ENCODE assay signal across 20 cellular contexts in the genomic region with DNA sequence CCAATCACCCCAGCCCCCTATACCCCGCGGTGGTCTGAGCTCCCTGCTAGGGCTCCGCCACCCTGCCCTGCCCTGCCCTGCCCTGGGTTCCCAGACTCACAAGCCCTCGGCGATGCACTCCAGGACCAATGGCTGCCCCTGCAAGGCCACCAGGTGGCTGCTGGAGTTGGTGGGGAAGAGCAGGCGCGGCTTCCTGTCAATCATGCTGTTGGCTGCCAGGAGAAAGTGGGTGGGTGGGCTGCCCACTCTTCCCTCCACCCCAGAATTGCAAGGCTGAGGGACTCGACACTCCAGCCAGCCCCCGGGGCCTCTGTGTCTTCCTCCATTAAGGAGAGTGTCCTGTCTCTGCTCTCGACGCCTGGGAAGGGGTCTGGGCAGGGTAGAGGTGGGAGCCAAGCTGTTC. TPM values are rescaled to one million over a fixed set of nuclear protein-coding genes. Genes with fewer than 3 reads are reported as not detected.
DNase-seq lines count a peak whose midpoint lies in the region; ATAC-seq and TF ChIP-seq lines count a peak whose summit lies in the region.
"Had no signal": no experiment of that assay in that cellular context is flagged by ENCODE, and none has a peak within 500 bp of the region (broad histone marks: within the 10 kb centered on the region; RNA-seq: fewer than 3 reads in every experiment).

No MANE protein-coding gene starts in this region.

- intact Hi-C loops in cardiac septum (cut with DNase I) (no loop called here), Right ventricle myocardium superior (cut with DNase I) (no loop called here), spleen (cut with DNase I; ENCODE audit: low total_unique reads) (no loop called here), PC-9 (cut with micrococcal nuclease; ENCODE audit: unreplicated experiment) (no loop called here)

- no peaks in the 10 kb centered on the region for H3K9me3 ChIP-seq in spleen
- no peaks in the 10 kb centered on the region for H3K9me3 ChIP-seq in PC-9 (ENCODE audit: insufficient read depth, low read depth)

- H3K9me2 ChIP-seq in PC-9 (ENCODE audit: insufficient read depth), result no peaks in the 10 kb centered on the region

- WGBS in spleen, 5 donors, result 63 to 86% (median 81%) methylated on average over 5 to 11 of the region's 11 CpGs

- H3F3A ChIP-seq in PC-9 (ENCODE audit: insufficient read depth, low read depth), result no peaks in the 10 kb centered on the region

- POLR2A ChIA-PET in PC-9 (lab: Charles Lee; ENCODE audit: unreplicated experiment), result no interaction called here

- no peaks in the 10 kb centered on the region for H3K4me1 ChIP-seq in spleen
- no peaks in the 10 kb centered on the region for H3K4me1 ChIP-seq in PC-9 (replicated peaks; ENCODE audit: insufficient read depth)

- H3K4me2 ChIP-seq in PC-9, result no peak overlapping the region

- BruUV-seq in PC-9 (replicated peaks; lab: Mats Ljungman, UMichigan), result no TSS peak

- H2AFZ ChIP-seq in PC-9, result no peak overlapping the region

- CTCF ChIA-PET in PC-9 (lab: Charles Lee), result no interaction called here

- H3K27me3 Mint-ChIP-seq in chondrocyte (ENCODE audit: low read depth), result no peaks in the 10 kb centered on the region

- no peak for TF ChIP-seq POLR2A in spleen (IDR thresholded peaks at IDR 0.05)

- H3K4me1 Mint-ChIP-seq in chondrocyte (ENCODE audit: low read depth), result no peaks in the 10 kb centered on the region

- no peaks in the 10 kb centered on the region for H3K79me2 ChIP-seq in PC-9 (ENCODE audit: low read depth)

- no peak overlapping the region for H3K27ac Mint-ChIP-seq in chondrocyte (ENCODE audit: unreplicated experiment)
- H3K27ac Mint-ChIP-seq: B cell; CD4-positive, alpha-beta memory T cell had no signal

- ATAC-seq in Right ventricle myocardium superior (ENCODE audit: poor library complexity), result no peak

- peaks cover 0 to 32% (median 6%) of the 10 kb centered on the region in 7 donors for H3K27me3 ChIP-seq in spleen (replicated peaks in 1 of 7)
- no peaks in the 10 kb centered on the region for H3K27me3 ChIP-seq in PC-9 (ENCODE audit: insufficient read depth, low read depth)

- H3K4me3 Mint-ChIP-seq in chondrocyte (ENCODE audit: unreplicated experiment), result no peak overlapping the region
- H3K4me3 Mint-ChIP-seq: B cell; CD4-positive, alpha-beta memory T cell had no signal

- H3K9me3 Mint-ChIP-seq in chondrocyte (ENCODE audit: low read depth), result no peaks in the 10 kb centered on the region
- H3K9me3 Mint-ChIP-seq: CD4-positive, alpha-beta memory T cell had no signal

- in situ Hi-C loops in GM13977 (cut with MboI; ENCODE audit: low pct_unique_long_range_greater_than_20kb, low sequenced_read_pairs, unreplicated experiment), result no loop called here

- H3K4me3 ChIP-seq in spleen, result no peak overlapping the region
- no peak overlapping the region for H3K4me3 ChIP-seq in PC-9

- DNase-seq in cardiac septum (ENCODE audit: low spot score) (peak; percentile 63), Right ventricle myocardium superior (no peak), GM13977 (ENCODE audit: low spot score) (peak; percentile 18), chondrocyte (ENCODE audit: low spot score) (peak; percentile 73), spleen (peak; percentile 59), NK-92 (lab: John Stamatoyannopoulos, UW; ENCODE audit: unreplicated experiment) (no peak), PC-9 (no peak)
- no peak for DNase-seq in activated CD4-positive, CD25-positive, alpha-beta regulatory T cell (lab: John Stamatoyannopoulos, UW)
- DNase-seq: CD4-positive, alpha-beta memory T cell; COR-L47; DMS153; DMS79 treated with DMSO at 0.1 percent for 48 hours; EL; HCEC 1CT; IMR-90; KG1 had no signal

- no peak for TF ChIP-seq CTCF in GM13977 (IDR thresholded peaks at IDR 0.05; ENCODE audit: extremely low read depth, insufficient read depth, missing control alignments)
- TF ChIP-seq CTCF in chondrocyte (IDR thresholded peaks at IDR 0.05), result no peak
- TF ChIP-seq CTCF in spleen (IDR thresholded peaks at IDR 0.05 in 8 of 11, conservative IDR thresholded peaks at IDR 0.05 in 3 of 11), result no peak
- TF ChIP-seq CTCF in PC-9 (conservative IDR thresholded peaks at IDR 0.05), result no peak

- H3K36me3 ChIP-seq in spleen, result no peaks in the 10 kb centered on the region
- H3K36me3 ChIP-seq in PC-9 (ENCODE audit: low read depth), result no peaks in the 10 kb centered on the region

- no peak overlapping the region for H3K27ac ChIP-seq in spleen
- H3K27ac ChIP-seq in PC-9, result no peak overlapping the region
- H3K27ac ChIP-seq: C4-2B had no signal

- H4K20me1 ChIP-seq in PC-9 (ENCODE audit: insufficient read depth), result no peaks in the 10 kb centered on the region

- H3K36me3 Mint-ChIP-seq in chondrocyte (ENCODE audit: low read depth), result no peaks in the 10 kb centered on the region
- H3K36me3 Mint-ChIP-seq: CD4-positive, alpha-beta memory T cell had no signal

RNA-seq across cellular contexts. Expression of gene L1CAM, which starts 15.7 kb away (rescaled TPM):
- total RNA-seq in cardiac septum (1.5 TPM), Right ventricle myocardium superior (5.3 TPM), chondrocyte (2.2 to 2.9 TPM (median 2.5 TPM) in 3 replicates), spleen (1 to 10 TPM; 1.2 to 5.1 (median 2.2) TPM), PC-9 (2021) (68.8 and 79.0 TPM in 2 replicates)
- 1 to 10 TPM; 1.6 to 3.4 (median 3.2) TPM for polyA plus RNA-seq in spleen
- total RNA-seq: HT-29 had no signal

RNA-seq across cellular contexts. Expression of gene AVPR2, which starts 34.2 kb away (rescaled TPM):
- total RNA-seq in cardiac septum (3.3 TPM), Right ventricle myocardium superior (4.1 TPM), chondrocyte (not detected in 3 replicates), spleen (under 1 TPM in 1 of 7 donors, not detected in 6; 0.52 TPM), PC-9 (2021) (3.2 and 3.8 TPM in 2 replicates)
- polyA plus RNA-seq in spleen, result under 1 TPM; 0.22 to 0.77 (median 0.26) TPM
- total RNA-seq: B cell; CD4-positive, alpha-beta memory T cell; H1; HT-29; IMR-90 had no signal
- polyA plus RNA-seq: IMR-90 had no signal

RNA-seq across cellular contexts. Expression of gene PDZD4, which starts 39.9 kb away (rescaled TPM):
- 4.1 TPM for total RNA-seq in cardiac septum
- total RNA-seq in Right ventricle myocardium superior, result 2.6 TPM
- total RNA-seq in chondrocyte, result 24.8 to 27.2 TPM (median 25.4 TPM) in 3 replicates
- 10 to 100 TPM in 5 of 7 donors, 1 to 10 TPM in 2; 6.4 to 15.4 (median 10.7) TPM for total RNA-seq in spleen
- 10 to 100 TPM in 1 of 3 donors, 1 to 10 TPM in 2; 3.7 to 21.8 (median 9.4) TPM for polyA plus RNA-seq in spleen
- 0.17 and 0.25 TPM in 2 replicates for total RNA-seq in PC-9 (2021)
- total RNA-seq: B cell had no signal

RNA-seq across cellular contexts. Expression of gene ARHGAP4, which starts 55.8 kb away (rescaled TPM):
- total RNA-seq in cardiac septum (22.9 TPM), Right ventricle myocardium superior (10.3 TPM), chondrocyte (2.8 to 3.7 TPM (median 3.1 TPM) in 3 replicates), spleen (100 to 1,000 TPM; 176 to 317 (median 236) TPM), PC-9 (2021) (47.0 and 86.0 TPM in 2 replicates)
- 100 to 1,000 TPM; 297 to 713 (median 635) TPM for polyA plus RNA-seq in spleen

Comparison
In these comparisons a context has a peak if more than half of its experiments do, and no peak if none do; other contexts are left out.
1. DNase-seq: peak in cardiac septum (single experiment), GM13977 (single experiment), chondrocyte (single experiment) and spleen (single experiment); none in Right ventricle myocardium superior (single experiment), NK-92 (single experiment), activated CD4-positive, CD25-positive, alpha-beta regulatory T cell (0 of 4) and PC-9 (0 of 2).
2. RNA of gene L1CAM, which starts 15.7 kb away (total RNA-seq): 68.8 to 79.0 TPM in PC-9; 5.3 TPM in Right ventricle myocardium superior (single experiment), 2.2 to 2.9 TPM in chondrocyte, 1.2 to 5.1 TPM in spleen and 1.5 TPM in cardiac septum (single experiment); every median in the first group is over 10 times any median in the second.